ENCODE assay signal across 9 cellular contexts in the genomic region with DNA sequence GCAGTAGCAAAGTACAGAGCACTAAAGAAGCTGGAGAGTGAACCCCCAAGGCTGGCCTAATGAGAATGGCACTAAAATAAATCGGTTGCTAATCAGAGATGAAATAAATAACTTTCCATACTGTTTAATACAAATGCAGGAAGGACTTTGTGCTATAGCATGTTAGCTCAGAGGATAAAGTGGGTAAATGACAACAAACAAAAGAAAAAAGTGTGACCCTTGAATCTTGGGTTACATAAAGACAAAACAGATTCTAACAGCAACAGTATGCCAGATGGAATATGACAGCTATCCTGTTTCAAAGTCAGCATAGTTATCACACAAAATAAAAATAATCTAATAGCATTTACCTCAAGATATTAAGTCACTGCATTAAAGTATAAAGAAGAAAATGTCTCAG.
"Had no signal": no experiment of that assay in that cellular context is flagged by ENCODE, and none has a peak within 500 bp of the region (broad histone marks: within the 10 kb centered on the region; RNA-seq: fewer than 3 reads in every experiment).

No MANE protein-coding gene starts in this region.

- H3K4me3 Mint-ChIP-seq: IgD-negative memory B cell had no signal

- H3K36me3 ChIP-seq: HAP-1 had no signal

- H3K4me1 ChIP-seq: HAP-1 had no signal

- H3K36me3 Mint-ChIP-seq: IgD-negative memory B cell had no signal

- H3K4me2 ChIP-seq: KMS-11 had no signal

- H3K4me1 Mint-ChIP-seq: IgD-negative memory B cell had no signal

- H3K9me3 ChIP-seq: HAP-1 had no signal

- H3K27ac ChIP-seq: GM23248, KMS-11 had no signal

- FAIRE-seq: HTR-8/SVneo had no signal

- ATAC-seq: HCT116 had no signal

- DNase-seq: GM23248, GOT3, H7, KBM-7 had no signal

- H2AFZ ChIP-seq: GM23248 had no signal

- H3K27me3 Mint-ChIP-seq: IgD-negative memory B cell had no signal

- H3K4me3 ChIP-seq: GM23248, HAP-1 had no signal

- H3K9ac ChIP-seq: GM23248, KMS-11 had no signal

- H3K27ac Mint-ChIP-seq: IgD-negative memory B cell had no signal
